1 cellular context compared by ENCODE assay signal in genomic region chr19:1748115-1748702, GRCh38.
TF ChIP-seq lines count a peak whose summit lies in the region.

No MANE protein-coding gene starts in this region.

TF ChIP-seq in K562, 482 proteins besides CTCF, POLR2A, EP300 and RAD21 (continued from another document):
- TF ChIP-seq ZNF740 (CRISPR knock-in tag; IDR thresholded peaks at IDR 0.05) = peak; percentile 80
- TF ChIP-seq ZNF740 (tag; IDR thresholded peaks at IDR 0.05) = no peak
- TF ChIP-seq SMARCA4 (IDR thresholded peaks at IDR 0.05) = no peak
- TF ChIP-seq ZBTB2 (IDR thresholded peaks at IDR 0.05) = peak; percentile 48; the same call in 1 of the 2 replicates
- no peak for TF ChIP-seq ARID1B (IDR thresholded peaks at IDR 0.05)
- TF ChIP-seq SIN3A (IDR thresholded peaks at IDR 0.05; ENCODE audit: borderline replicate concordance in 2 of 2, control insufficient read depth in 1 of 2, low read depth in 2 of 2, low read length in 2 of 2) = 0 out of 4 replicates have a peak, but pooled peaks of 1 of the 2 experiments have one; percentile 32
- TF ChIP-seq HDAC6 (IDR thresholded peaks at IDR 0.05; ENCODE audit: low read depth, low read length) = no peak
- peak; percentile 42; the same call in 1 of the 2 replicates for TF ChIP-seq E2F3 (CRISPR knock-in tag; IDR thresholded peaks at IDR 0.05)
- TF ChIP-seq MAZ (CRISPR knock-in tag; conservative IDR thresholded peaks at IDR 0.05 in 1 of 2, IDR thresholded peaks at IDR 0.05 in 1 of 2) = no peak
